In the genomic region with DNA sequence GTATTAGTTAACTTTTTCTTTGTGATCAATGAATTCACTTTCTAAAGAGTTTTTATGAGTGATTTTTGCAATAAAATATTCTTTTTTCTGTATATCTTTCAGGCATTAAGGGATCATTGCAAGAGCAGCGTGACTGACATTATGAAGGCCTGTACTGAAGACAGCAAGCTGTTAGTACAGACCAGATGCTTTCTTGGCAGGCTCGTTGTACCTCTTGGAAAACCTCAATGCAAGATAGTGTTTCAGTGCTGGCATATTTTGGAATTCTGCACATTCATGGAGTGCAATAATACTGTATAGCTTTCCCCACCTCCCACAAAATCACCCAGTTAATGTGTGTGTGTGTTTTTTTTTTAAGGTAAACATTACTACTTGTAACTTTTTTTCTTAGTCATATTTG, we compare ENCODE assay signal across 1 cellular context.
TF ChIP-seq lines count a peak whose summit lies in the region.

No MANE protein-coding gene starts in this region.

TF ChIP-seq in IMR-90, 13 proteins besides CTCF, POLR2A, EP300 and RAD21:
- TF ChIP-seq CEBPB (IDR thresholded peaks at IDR 0.05; ENCODE audit: low read depth, low read length) (no peak), MXI1 (IDR thresholded peaks at IDR 0.05; ENCODE audit: borderline replicate concordance, low read depth, low read length) (no peak), ELK1 (IDR thresholded peaks at IDR 0.05; ENCODE audit: borderline replicate concordance, low read depth, low read length) (no peak), SMC3 (IDR thresholded peaks at IDR 0.05; ENCODE audit: low read depth, low read length) (no peak), NFE2L2 (IDR thresholded peaks at IDR 0.05; ENCODE audit: low read depth, low read length) (no peak), RCOR1 (IDR thresholded peaks at IDR 0.05; ENCODE audit: insufficient replicate concordance, low read length) (no peak), BHLHE40 (IDR thresholded peaks at IDR 0.05; ENCODE audit: low read depth, low read length) (no peak), CHD1 (IDR thresholded peaks at IDR 0.05; ENCODE audit: low read depth, low read length) (no peak), FOS (IDR thresholded peaks at IDR 0.05; ENCODE audit: low read depth, low read length) (no peak), RFX5 (IDR thresholded peaks at IDR 0.05; ENCODE audit: low read depth, low read length) (no peak), MAZ (IDR thresholded peaks at IDR 0.05; ENCODE audit: borderline replicate concordance, low read depth, low read length) (no peak), MAFK (IDR thresholded peaks at IDR 0.05; ENCODE audit: low read depth, low read length) (no peak)
- TF ChIP-seq, protein P1, sequence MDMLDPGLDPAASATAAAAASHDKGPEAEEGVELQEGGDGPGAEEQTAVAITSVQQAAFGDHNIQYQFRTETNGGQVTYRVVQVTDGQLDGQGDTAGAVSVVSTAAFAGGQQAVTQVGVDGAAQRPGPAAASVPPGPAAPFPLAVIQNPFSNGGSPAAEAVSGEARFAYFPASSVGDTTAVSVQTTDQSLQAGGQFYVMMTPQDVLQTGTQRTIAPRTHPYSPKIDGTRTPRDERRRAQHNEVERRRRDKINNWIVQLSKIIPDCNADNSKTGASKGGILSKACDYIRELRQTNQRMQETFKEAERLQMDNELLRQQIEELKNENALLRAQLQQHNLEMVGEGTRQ (IDR thresholded peaks at IDR 0.05; ENCODE audit: low read depth, low read length) = no peak
